Comparison of ENCODE assay signal across 13 cellular contexts in genomic region chr1:110234691-110235090, GRCh38. TPM values are rescaled to one million over a fixed set of nuclear protein-coding genes. Genes with fewer than 3 reads are reported as not detected.
DNase-seq lines count a peak whose midpoint lies in the region; ATAC-seq, FAIRE-seq and TF ChIP-seq lines count a peak whose summit lies in the region.
"Had no signal": no experiment of that assay in that cellular context is flagged by ENCODE, and none has a peak within 500 bp of the region (broad histone marks: within the 10 kb centered on the region; RNA-seq: fewer than 3 reads in every experiment).

No MANE protein-coding gene starts in this region.

- no peak overlapping the region for H2AFZ ChIP-seq in keratinocyte (ENCODE audit: control insufficient read depth, low read length)

- FAIRE-seq in keratinocyte (lab: Jason Lieb, UNC), result peak; percentile 56

- no peaks in the 10 kb centered on the region for H3K79me2 ChIP-seq in keratinocyte (ENCODE audit: control insufficient read depth, insufficient read depth, low read length)

- no peaks in the 10 kb centered on the region for H3K27me3 ChIP-seq in BLaER1 treated with 17β-estradiol and CSF1 and Interleukin-3, amounts not matched to agents 10 nM and 100 nM
- no peaks in the 10 kb centered on the region for H3K27me3 ChIP-seq in keratinocyte (ENCODE audit: control insufficient read depth, extremely low read depth, insufficient read depth, low read length)
- H3K27me3 ChIP-seq: BLaER1, colonic mucosa had no signal

- no peaks in the 10 kb centered on the region for H3K9me3 ChIP-seq in BLaER1 treated with 17β-estradiol and CSF1 and Interleukin-3, amounts not matched to agents 10 nM and 100 nM (replicated peaks in 1 of 11)
- no peaks in the 10 kb centered on the region for H3K9me3 ChIP-seq in keratinocyte (ENCODE audit: control insufficient read depth, low read depth, low read length)
- H3K9me3 ChIP-seq: BLaER1, colonic mucosa, thoracic aorta had no signal

- no peaks in the 10 kb centered on the region; a peak in 1 of 22 replicates for H4K20me1 ChIP-seq in BLaER1 treated with 17β-estradiol and CSF1 and Interleukin-3, amounts not matched to agents 10 nM and 100 nM
- no peaks in the 10 kb centered on the region for H4K20me1 ChIP-seq in keratinocyte (ENCODE audit: control insufficient read depth, extremely low read depth, insufficient read depth, low read length)
- H4K20me1 ChIP-seq: BLaER1 had no signal

- H3K4me3 Mint-ChIP-seq in activated T-helper 2 cell treated with anti-CD3 and anti-CD28 coated beads, Interferon-gamma antibody, Interleukin-2, Interleukin-4, amounts not matched to agents 10 μg/mL and 5 μg/mL and 100 μg/mL, durations not matched to agents 14 hours and 24 hours and 36 hours (ENCODE audit: low read depth), result peak overlapping the region; percentile 45

- dilution Hi-C loops in keratinocyte (cut with MboI; ENCODE audit: extremely low pct_ligation_motif_present, low sequenced_read_pairs), result no loop called here

- peaks cover 39% of the 10 kb centered on the region for H3K4me1 Mint-ChIP-seq in activated T-helper 2 cell treated with anti-CD3 and anti-CD28 coated beads, Interferon-gamma antibody, Interleukin-2, Interleukin-4, amounts not matched to agents 10 μg/mL and 5 μg/mL and 100 μg/mL, durations not matched to agents 14 hours and 24 hours and 36 hours (ENCODE audit: low read depth)

- H3K27ac Mint-ChIP-seq in activated T-helper 2 cell treated with anti-CD3 and anti-CD28 coated beads, Interferon-gamma antibody, Interleukin-2, Interleukin-4, amounts not matched to agents 10 μg/mL and 5 μg/mL and 100 μg/mL, durations not matched to agents 14 hours and 24 hours and 36 hours, result peak overlapping the region; percentile 94

- H3K9ac ChIP-seq in BLaER1 treated with 17β-estradiol and CSF1 and Interleukin-3, amounts not matched to agents 10 nM and 100 nM, result no peak overlapping the region
- H3K9ac ChIP-seq in keratinocyte (ENCODE audit: control insufficient read depth, extremely low read depth, insufficient read depth, low read length), result no peak overlapping the region
- H3K9ac ChIP-seq: BLaER1 had no signal

- H3K36me3 Mint-ChIP-seq in activated T-helper 2 cell treated with anti-CD3 and anti-CD28 coated beads, Interferon-gamma antibody, Interleukin-2, Interleukin-4, amounts not matched to agents 10 μg/mL and 5 μg/mL and 100 μg/mL, durations not matched to agents 14 hours and 24 hours and 36 hours (ENCODE audit: low read depth), result peaks cover 44% of the 10 kb centered on the region

- intact Hi-C loops in activated T-helper 2 cell treated with anti-CD3 and anti-CD28 coated beads, Interferon-gamma antibody, Interleukin-2, Interleukin-4, amounts not matched to agents 10 μg/mL and 5 μg/mL and 100 μg/mL, durations not matched to agents 14 hours and 24 hours and 36 hours (cut with micrococcal nuclease), result loop anchor here (2.0 to 10.0 kb wide), 3 partner anchors 32 to 640 kb away; partner anchors contain the start of gene CD53

- ATAC-seq in HG02840 (IDR thresholded peaks at IDR 0.05; ENCODE audit: low FRiP score, unreplicated experiment) (no peak), HG03571 (IDR thresholded peaks at IDR 0.05; ENCODE audit: unreplicated experiment) (no peak)

- no peaks in the 10 kb centered on the region for H3K27me3 Mint-ChIP-seq in activated T-helper 2 cell treated with anti-CD3 and anti-CD28 coated beads, Interferon-gamma antibody, Interleukin-2, Interleukin-4, amounts not matched to agents 10 μg/mL and 5 μg/mL and 100 μg/mL, durations not matched to agents 14 hours and 24 hours and 36 hours (ENCODE audit: low read depth)

- H3K27ac ChIP-seq in BLaER1 treated with 17β-estradiol and CSF1 and Interleukin-3, amounts not matched to agents 10 nM and 100 nM, result peak overlapping the region in 8 of 11 experiments; percentile 39 to 86 (median 76); a peak in 7 of 22 replicates
- peak overlapping the region; percentile 72 for H3K27ac ChIP-seq in keratinocyte (ENCODE audit: control insufficient read depth, insufficient read depth, low read length)
- H3K27ac ChIP-seq: thoracic aorta had no signal

- H3K4me2 ChIP-seq in BLaER1 treated with 17β-estradiol and CSF1 and Interleukin-3, amounts not matched to agents 10 nM and 100 nM, result peak overlapping the region in 6 of 11 experiments; percentile 44 to 81 (median 69); a peak in 9 of 22 replicates
- H3K4me2 ChIP-seq in keratinocyte (ENCODE audit: control insufficient read depth, extremely low read depth, insufficient read depth, low read depth, low read length), result no peak overlapping the region

- 0 out of 22 replicates have a peak, but pooled peaks cover 0 to 6% (median 0%) of the 10 kb centered on the region in 11 experiments for H3K36me3 ChIP-seq in BLaER1 treated with 17β-estradiol and CSF1 and Interleukin-3, amounts not matched to agents 10 nM and 100 nM
- H3K36me3 ChIP-seq in keratinocyte (ENCODE audit: control insufficient read depth in 2 of 2, extremely low read depth in 1 of 2, insufficient read depth in 2 of 2, low read length in 2 of 2), result peaks cover 0 to 7% of the 10 kb centered on the region in 2 experiments
- H3K36me3 ChIP-seq: BLaER1, colonic mucosa had no signal

- TF ChIP-seq CTCF in keratinocyte (optimal IDR thresholded peaks at IDR 0.05 in 1 of 3, IDR thresholded peaks at IDR 0.05 in 1 of 3, conservative IDR thresholded peaks at IDR 0.05 in 1 of 3; ENCODE audit: extremely low read depth in 1 of 3, insufficient read depth in 2 of 3, low read length in 3 of 3), result no peak

- peak; percentile 45 for DNase-seq in EL
- no peak for DNase-seq in activated T-helper 2 cell treated with anti-CD3 and anti-CD28 coated beads, Interferon-gamma antibody, Interleukin-2, Interleukin-4, amounts not matched to agents 10 μg/mL and 5 μg/mL and 100 μg/mL, durations not matched to agents 14 hours and 24 hours and 36 hours (ENCODE audit: low spot score)
- no peak for DNase-seq in keratinocyte (ENCODE audit: low read depth, low spot score)
- no peak for DNase-seq in NCI-H510A treated with DMSO at 0.1 percent for 48 hours (lab: John Stamatoyannopoulos, UW)
- DNase-seq: amygdala, colonic mucosa, left ventricle myocardium superior, NCI-H2081 treated with DMSO at 0.1 percent for 48 hours had no signal

- H3K4me1 ChIP-seq in BLaER1 treated with 17β-estradiol and CSF1 and Interleukin-3, amounts not matched to agents 10 nM and 100 nM, result peaks cover 50 to 69% (median 60%) of the 10 kb centered on the region in 10 experiments
- H3K4me1 ChIP-seq in keratinocyte (ENCODE audit: control insufficient read depth, extremely low read depth, insufficient read depth, low read length), result peaks cover 34% of the 10 kb centered on the region
- H3K4me1 ChIP-seq: colonic mucosa had no signal

- H3K9me3 Mint-ChIP-seq in activated T-helper 2 cell treated with anti-CD3 and anti-CD28 coated beads, Interferon-gamma antibody, Interleukin-2, Interleukin-4, amounts not matched to agents 10 μg/mL and 5 μg/mL and 100 μg/mL, durations not matched to agents 14 hours and 24 hours and 36 hours, result no peaks in the 10 kb centered on the region

- H3K9me1 ChIP-seq in keratinocyte (ENCODE audit: control insufficient read depth, extremely low read depth, insufficient read depth, low read length), result no peaks in the 10 kb centered on the region

- H3K4me3 ChIP-seq in BLaER1 treated with 17β-estradiol and CSF1 and Interleukin-3, amounts not matched to agents 10 nM and 100 nM, result no peak overlapping the region
- no peak overlapping the region for H3K4me3 ChIP-seq in keratinocyte (ENCODE audit: control insufficient read depth in 2 of 3, extremely low read depth in 1 of 3, insufficient read depth in 2 of 3, low read depth in 1 of 3, low read length in 3 of 3)
- H3K4me3 ChIP-seq: BLaER1, colonic mucosa, thoracic aorta had no signal

RNA-seq across cellular contexts. Expression of gene KCNC4, which starts 24.6 kb away (rescaled TPM):
- 30.6 and 31.1 TPM in 2 replicates for total RNA-seq in activated T-helper 2 cell treated with anti-CD3 and anti-CD28 coated beads, Interferon-gamma antibody, Interleukin-2, Interleukin-4, amounts not matched to agents 10 μg/mL and 5 μg/mL and 100 μg/mL, durations not matched to agents 14 hours and 24 hours and 36 hours
- 1.3 to 2.8 TPM (median 2.2 TPM) in 3 replicates for polyA plus RNA-seq in keratinocyte
- polyA plus RNA-seq in keratinocyte (2011; ENCODE audit: low read depth), result 1.2 TPM
- 1.8 and 2.4 TPM in 2 replicates for polyA plus RNA-seq in keratinocyte (2011; cell fraction: cytosol; rRNA removed)
- polyA plus RNA-seq in keratinocyte (2011; cell fraction: nucleus; rRNA removed), result 7.5 and 8.0 TPM in 2 replicates
- 1.8 and 4.9 TPM in 2 replicates for polyA plus RNA-seq in keratinocyte (2012; ENCODE audit: low replicate concordance)
- polyA minus RNA-seq in keratinocyte, result 3.7 to 11.0 TPM (median 4.6 TPM) in 3 replicates
- 4.4 TPM for polyA minus RNA-seq in keratinocyte (2011; cell fraction: cytosol; rRNA and poly(A)+ RNA removed)
- 4.9 and 5.7 TPM in 2 replicates for polyA minus RNA-seq in keratinocyte (2011; cell fraction: nucleus; rRNA and poly(A)+ RNA removed)
